ENCODE assay signal across 29 cellular contexts in genomic region chr1:22190731-22191130, GRCh38. TPM values are rescaled to one million over a fixed set of nuclear protein-coding genes. Genes with fewer than 3 reads are reported as not detected.
"Had no signal": no experiment of that assay in that cellular context is flagged by ENCODE, and none has a peak within 500 bp of the region (broad histone marks: within the 10 kb centered on the region; RNA-seq: fewer than 3 reads in every experiment).

No MANE protein-coding gene starts in this region.

- H3K4me3 ChIP-seq: pancreas, psoas muscle, right lobe of liver, sigmoid colon, suprapubic skin, testis, tibial artery, transverse colon, upper lobe of right lung, uterus had no signal

- ATAC-seq: naive thymus-derived CD8-positive, alpha-beta T cell; natural killer cell treated with Interleukin-12 subunit alpha and Interleukin-12 subunit beta and Interleukin-15 and Interleukin-18, amount 100 ng/mL, for 72 hours; pancreas; psoas muscle; right cardiac atrium; right lobe of liver; stimulated activated memory B cell treated with anti-CD40 and anti-IgM and Interleukin-4, amounts not matched to agents 10 μg/mL and 1 μg/mL and 100 μg/mL, for 72 hours; stimulated activated naive CD8-positive, alpha-beta T cell treated with anti-CD3 and anti-CD28 coated beads, Interleukin-15, amount 100 ng/mL, for 72 hours; stimulated activated naive CD8-positive, alpha-beta T cell treated with anti-CD3 and anti-CD28 coated beads, Interleukin-15, Interleukin-2, amounts not matched to agents 100 U/mL and 50 U/mL, for 24 hours; upper lobe of right lung had no signal

- H3K4me1 Mint-ChIP-seq: neural crest cell; stimulated activated memory B cell treated with anti-CD40 and anti-IgM and Interleukin-4, amounts not matched to agents 10 μg/mL and 1 μg/mL and 100 μg/mL, for 72 hours had no signal

- DNase-seq: naive thymus-derived CD8-positive, alpha-beta T cell; nephron progenitor cell; nucleus accumbens; right cardiac atrium; right lobe of liver; sigmoid colon; small intestine; stimulated activated CD4-positive, alpha-beta T cell treated with anti-CD3 and anti-CD28 coated beads, Interleukin-15, amount 100 ng/mL, for 24 hours; stimulated activated CD4-positive, alpha-beta T cell treated with anti-CD3 and anti-CD28 coated beads, Interleukin-2, amount 100 ng/mL, for 24 hours; stimulated activated CD4-positive, alpha-beta T cell treated with anti-CD3 and anti-CD28 coated beads, Interleukin-2, amount 100 ng/mL, for 48 hours; stimulated activated CD4-positive, alpha-beta T cell treated with anti-CD3 and anti-CD28 coated beads, Interleukin-4, amount 100 ng/mL, for 24 hours; stimulated activated naive CD4-positive, alpha-beta T cell; stimulated activated naive CD8-positive, alpha-beta T cell treated with anti-CD3 and anti-CD28 coated beads, Interleukin-15, amount 100 ng/mL, for 72 hours; stimulated activated naive CD8-positive, alpha-beta T cell treated with anti-CD3 and anti-CD28 coated beads, Interleukin-15, Interleukin-2, amounts not matched to agents 100 U/mL and 50 U/mL, for 24 hours; substantia nigra; testis; tibial artery; transverse colon; upper lobe of right lung; uterus had no signal

- H3K27ac ChIP-seq: neutrophil, pancreas, psoas muscle, right lobe of liver, sigmoid colon, suprapubic skin, testis, tibial artery, transverse colon, upper lobe of right lung, uterus had no signal

- H3K27ac Mint-ChIP-seq: natural killer cell treated with Interleukin-12 subunit alpha and Interleukin-12 subunit beta and Interleukin-15 and Interleukin-18, amount 100 ng/mL, for 72 hours; nephron progenitor cell; progenitor cell of endocrine pancreas; stimulated activated memory B cell treated with anti-CD40 and anti-IgM and Interleukin-4, amounts not matched to agents 10 μg/mL and 1 μg/mL and 100 μg/mL, for 72 hours; stimulated activated naive CD8-positive, alpha-beta T cell treated with anti-CD3 and anti-CD28 coated beads, Interleukin-15, amount 100 ng/mL, for 72 hours; type B pancreatic cell had no signal

- FAIRE-seq: pancreas, small intestine had no signal

- H3K9me3 ChIP-seq: neutrophil, pancreas, psoas muscle, right lobe of liver, sigmoid colon, suprapubic skin, testis, tibial artery, transverse colon, upper lobe of right lung, uterus had no signal

- H3K9me3 Mint-ChIP-seq: naive thymus-derived CD8-positive, alpha-beta T cell; natural killer cell treated with Interleukin-12 subunit alpha and Interleukin-12 subunit beta and Interleukin-15 and Interleukin-18, amount 100 ng/mL, for 72 hours; nephron progenitor cell; neural crest cell; stimulated activated memory B cell treated with anti-CD40 and anti-IgM and Interleukin-4, amounts not matched to agents 10 μg/mL and 1 μg/mL and 100 μg/mL, for 72 hours; stimulated activated naive CD8-positive, alpha-beta T cell treated with anti-CD3 and anti-CD28 coated beads, Interleukin-15, amount 100 ng/mL, for 72 hours; type B pancreatic cell had no signal

- H3K4me3 Mint-ChIP-seq: naive thymus-derived CD8-positive, alpha-beta T cell; natural killer cell treated with Interleukin-12 subunit alpha and Interleukin-12 subunit beta and Interleukin-15 and Interleukin-18, amount 100 ng/mL, for 72 hours; nephron progenitor cell; neural crest cell; stimulated activated memory B cell treated with anti-CD40 and anti-IgM and Interleukin-4, amounts not matched to agents 10 μg/mL and 1 μg/mL and 100 μg/mL, for 72 hours; stimulated activated naive CD8-positive, alpha-beta T cell treated with anti-CD3 and anti-CD28 coated beads, Interleukin-15, amount 100 ng/mL, for 72 hours; type B pancreatic cell had no signal

- H3K36me3 Mint-ChIP-seq: naive thymus-derived CD8-positive, alpha-beta T cell; natural killer cell treated with Interleukin-12 subunit alpha and Interleukin-12 subunit beta and Interleukin-15 and Interleukin-18, amount 100 ng/mL, for 72 hours; stimulated activated memory B cell treated with anti-CD40 and anti-IgM and Interleukin-4, amounts not matched to agents 10 μg/mL and 1 μg/mL and 100 μg/mL, for 72 hours; type B pancreatic cell had no signal

- H3K4me1 ChIP-seq: pancreas, psoas muscle, right lobe of liver, sigmoid colon, suprapubic skin, testis, tibial artery, transverse colon, upper lobe of right lung, uterus had no signal

RNA-seq across cellular contexts. Expression of gene WNT4, which starts 47.8 kb away (rescaled TPM):
- total RNA-seq: naive thymus-derived CD8-positive, alpha-beta T cell; natural killer cell treated with Interleukin-12 subunit alpha and Interleukin-12 subunit beta and Interleukin-15 and Interleukin-18, amount 100 ng/mL, for 72 hours had no signal
- polyA plus RNA-seq: naive thymus-derived CD8-positive, alpha-beta T cell had no signal
